ENCODE assay signal across 40 cellular contexts in the genomic region with DNA sequence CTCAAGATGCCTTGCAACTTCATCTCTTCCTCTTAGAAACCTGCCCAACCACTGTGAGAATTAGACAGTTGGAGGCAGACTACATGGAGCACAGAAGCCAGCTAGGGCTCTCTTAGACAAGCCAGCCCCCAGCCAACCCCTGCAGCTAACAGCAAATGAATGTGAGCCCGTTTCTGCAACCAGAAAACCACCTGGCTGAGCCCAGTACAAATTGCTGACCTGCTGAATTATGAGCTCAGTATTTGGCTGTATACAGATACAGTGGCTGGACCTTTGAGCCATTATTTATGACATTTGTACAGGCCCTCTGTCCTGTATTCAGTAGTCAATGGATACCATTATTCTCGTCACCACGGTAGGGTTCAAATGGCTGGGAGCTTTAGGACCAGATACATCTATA.
"Had no signal": no experiment of that assay in that cellular context is flagged by ENCODE, and none has a peak within 500 bp of the region (broad histone marks: within the 10 kb centered on the region; RNA-seq: fewer than 3 reads in every experiment).

No MANE protein-coding gene starts in this region.

- H3K9me3 Mint-ChIP-seq: activated naive CD4-positive, alpha-beta T cell treated with anti-CD3 and anti-CD28 coated beads for 36 hours; activated naive CD4-positive, alpha-beta T cell treated with anti-CD3 and anti-CD28 coated beads, Interleukin-2, amount 10 ng/mL, durations not matched to agents 7 days and 5 days; activated naive CD4-positive, alpha-beta T cell treated with anti-CD3 and anti-CD28 coated beads, Interleukin-2, amount 50 U/mL, for 72 hours; activated naive CD8-positive, alpha-beta T cell treated with anti-CD3 and anti-CD28 coated beads, Interleukin-2, amount 10 ng/mL, durations not matched to agents 7 days and 5 days; activated naive CD8-positive, alpha-beta T cell treated with anti-CD3 and anti-CD28 coated beads, Interleukin-2, amount 50 U/mL, for 24 hours; activated T-cell treated with anti-CD3 and anti-CD28 coated beads, Interleukin-2, amount 50 U/mL, for 4 hours; activated T-helper 1 cell treated with anti-CD3 and anti-CD28 coated beads, Interleukin-12 subunit alpha, Interleukin-12 subunit beta, Interleukin-2, Interleukin-4 antibody, amounts not matched to agents 30 ng/mL and 10 ng/mL and 1 ng/mL, durations not matched to agents 14 hours and 24 hours and 36 hours; activated T-helper 17 cell treated with anti-CD3 and anti-CD28 coated beads, Interleukin-2, amount 50 U/mL, for 72 hours; activated T-helper 2 cell treated with anti-CD3 and anti-CD28 coated beads, Interferon-gamma antibody, Interleukin-2, Interleukin-4, amounts not matched to agents 10 μg/mL and 5 μg/mL and 100 μg/mL, durations not matched to agents 14 hours and 24 hours and 36 hours; brain had no signal

- H3K4me3 ChIP-seq: adrenal gland, ascending aorta, body of pancreas, breast epithelium, cardiac muscle cell had no signal

- H3K9me3 ChIP-seq: adrenal gland had no signal

- ATAC-seq: activated naive CD4-positive, alpha-beta T cell treated with anti-CD3 and anti-CD28 coated beads, Interleukin-2, amount 50 U/mL, for 72 hours; activated naive CD8-positive, alpha-beta T cell treated with anti-CD3 and anti-CD28 coated beads, Interleukin-2, amount 50 U/mL, for 24 hours; activated T-cell treated with anti-CD3 and anti-CD28 coated beads, Interleukin-2, amount 50 U/mL, for 4 hours; activated T-cell treated with anti-CD3 and anti-CD28 coated beads, Interleukin-2, amount 50 U/mL, for 72 hours; activated T-helper 17 cell treated with anti-CD3 and anti-CD28 coated beads, Interleukin-2, amount 50 U/mL, for 72 hours; body of pancreas had no signal

- DNase-seq: activated effector memory CD4-positive, alpha-beta T cell treated with anti-CD3 and anti-CD28 coated beads, Interleukin-2, amount 50 U/mL, for 16 hours; activated effector memory CD4-positive, alpha-beta T cell treated with Interleukin-2 at 50 U/mL for 16 hours; activated gamma-delta T cell; activated gamma-delta T cell treated with Interleukin-2 at 50 U/mL for 16 hours; activated naive CD4-positive, alpha-beta T cell; activated naive CD4-positive, alpha-beta T cell treated with anti-CD3 and anti-CD28 coated beads for 36 hours; activated naive CD4-positive, alpha-beta T cell treated with anti-CD3 and anti-CD28 coated beads, Interleukin-2, amount 10 ng/mL, durations not matched to agents 7 days and 5 days; activated naive CD4-positive, alpha-beta T cell treated with anti-CD3 and anti-CD28 coated beads, Interleukin-2, amount 50 U/mL, for 16 hours; activated naive CD4-positive, alpha-beta T cell treated with Interleukin-2 at 50 U/mL for 16 hours; activated naive CD8-positive, alpha-beta T cell treated with anti-CD3 and anti-CD28 coated beads for 36 hours; activated naive CD8-positive, alpha-beta T cell treated with anti-CD3 and anti-CD28 coated beads, Interleukin-2, amount 10 ng/mL, durations not matched to agents 7 days and 5 days; activated naive CD8-positive, alpha-beta T cell treated with anti-CD3 and anti-CD28 coated beads, Interleukin-2, amount 50 U/mL, for 24 hours; activated T-cell treated with anti-CD3 and anti-CD28 coated beads, Interleukin-2, amount 50 U/mL, for 1 hour; activated T-cell treated with anti-CD3 and anti-CD28 coated beads, Interleukin-2, amount 50 U/mL, for 24 hours; activated T-cell treated with anti-CD3 and anti-CD28 coated beads, Interleukin-2, amount 50 U/mL, for 4 hours; activated T-cell treated with anti-CD3 and anti-CD28 coated beads, Interleukin-2, amount 50 U/mL, for 48 hours; activated T-cell treated with anti-CD3 and anti-CD28 coated beads, Interleukin-2, amount 50 U/mL, for 72 hours; adrenal gland; amniotic stem cell; amygdala; anterior cingulate cortex; aorta; body of pancreas; brain microvascular endothelial cell; caudate nucleus; central memory CD4-positive, alpha-beta T cell; cerebellar nuclear complex had no signal

- H3K4me1 Mint-ChIP-seq: activated naive CD4-positive, alpha-beta T cell treated with anti-CD3 and anti-CD28 coated beads, Interleukin-2, amount 10 ng/mL, durations not matched to agents 7 days and 5 days; activated naive CD4-positive, alpha-beta T cell treated with anti-CD3 and anti-CD28 coated beads, Interleukin-2, amount 50 U/mL, for 24 hours; activated naive CD8-positive, alpha-beta T cell treated with anti-CD3 and anti-CD28 coated beads for 36 hours; activated naive CD8-positive, alpha-beta T cell treated with anti-CD3 and anti-CD28 coated beads, Interleukin-2, amount 10 ng/mL, durations not matched to agents 7 days and 5 days; activated naive CD8-positive, alpha-beta T cell treated with anti-CD3 and anti-CD28 coated beads, Interleukin-2, amount 50 U/mL, for 24 hours; activated T-helper 17 cell treated with anti-CD3 and anti-CD28 coated beads, Interleukin-2, amount 50 U/mL, for 72 hours; brain; central memory CD8-positive, alpha-beta T cell had no signal

- H3K4me1 ChIP-seq: adrenal gland, ascending aorta, body of pancreas, breast epithelium had no signal

- FAIRE-seq: astrocyte, bronchial epithelial cell had no signal

- H3K4me3 Mint-ChIP-seq: activated naive CD4-positive, alpha-beta T cell treated with anti-CD3 and anti-CD28 coated beads for 36 hours; activated naive CD4-positive, alpha-beta T cell treated with anti-CD3 and anti-CD28 coated beads, Interleukin-2, amount 10 ng/mL, durations not matched to agents 7 days and 5 days; activated naive CD4-positive, alpha-beta T cell treated with anti-CD3 and anti-CD28 coated beads, Interleukin-2, amount 50 U/mL, for 24 hours; activated naive CD8-positive, alpha-beta T cell; activated naive CD8-positive, alpha-beta T cell treated with anti-CD3 and anti-CD28 coated beads for 36 hours; activated naive CD8-positive, alpha-beta T cell treated with anti-CD3 and anti-CD28 coated beads, Interleukin-2, amount 10 ng/mL, durations not matched to agents 7 days and 5 days; activated naive CD8-positive, alpha-beta T cell treated with anti-CD3 and anti-CD28 coated beads, Interleukin-2, amount 50 U/mL, for 24 hours; activated T-cell treated with anti-CD3 and anti-CD28 coated beads, Interleukin-2, amount 50 U/mL, for 24 hours; activated T-cell treated with anti-CD3 and anti-CD28 coated beads, Interleukin-2, amount 50 U/mL, for 4 hours; activated T-cell treated with anti-CD3 and anti-CD28 coated beads, Interleukin-2, amount 50 U/mL, for 72 hours; activated T-helper 1 cell treated with anti-CD3 and anti-CD28 coated beads, Interleukin-12 subunit alpha, Interleukin-12 subunit beta, Interleukin-2, Interleukin-4 antibody, amounts not matched to agents 30 ng/mL and 10 ng/mL and 1 ng/mL, durations not matched to agents 14 hours and 24 hours and 36 hours; activated T-helper 17 cell treated with anti-CD3 and anti-CD28 coated beads, Interleukin-2, amount 50 U/mL, for 72 hours; brain; central memory CD8-positive, alpha-beta T cell had no signal

- H3K36me3 Mint-ChIP-seq: activated naive CD4-positive, alpha-beta T cell treated with anti-CD3 and anti-CD28 coated beads, Interleukin-2, amount 10 ng/mL, durations not matched to agents 7 days and 5 days; activated naive CD4-positive, alpha-beta T cell treated with anti-CD3 and anti-CD28 coated beads, Interleukin-2, amount 50 U/mL, for 24 hours; activated naive CD4-positive, alpha-beta T cell treated with anti-CD3 and anti-CD28 coated beads, Interleukin-2, amount 50 U/mL, for 72 hours; activated naive CD8-positive, alpha-beta T cell; activated naive CD8-positive, alpha-beta T cell treated with anti-CD3 and anti-CD28 coated beads for 36 hours; activated naive CD8-positive, alpha-beta T cell treated with anti-CD3 and anti-CD28 coated beads, Interleukin-2, amount 10 ng/mL, durations not matched to agents 7 days and 5 days; brain had no signal

- H3K36me3 ChIP-seq: adrenal gland, ascending aorta, brain microvascular endothelial cell, breast epithelium, cardiac muscle cell had no signal

- H3K27ac ChIP-seq: adrenal gland, ascending aorta, body of pancreas, brain microvascular endothelial cell, breast epithelium, cardiac muscle cell had no signal

- H3K27ac Mint-ChIP-seq: activated naive CD4-positive, alpha-beta T cell treated with anti-CD3 and anti-CD28 coated beads for 36 hours; activated naive CD4-positive, alpha-beta T cell treated with anti-CD3 and anti-CD28 coated beads, Interleukin-2, amount 10 ng/mL, durations not matched to agents 7 days and 5 days; activated naive CD4-positive, alpha-beta T cell treated with anti-CD3 and anti-CD28 coated beads, Interleukin-2, amount 50 U/mL, for 24 hours; activated naive CD4-positive, alpha-beta T cell treated with anti-CD3 and anti-CD28 coated beads, Interleukin-2, amount 50 U/mL, for 72 hours; activated naive CD8-positive, alpha-beta T cell; activated naive CD8-positive, alpha-beta T cell treated with anti-CD3 and anti-CD28 coated beads for 36 hours; activated naive CD8-positive, alpha-beta T cell treated with anti-CD3 and anti-CD28 coated beads, Interleukin-2, amount 10 ng/mL, durations not matched to agents 7 days and 5 days; activated naive CD8-positive, alpha-beta T cell treated with anti-CD3 and anti-CD28 coated beads, Interleukin-2, amount 50 U/mL, for 24 hours; activated T-cell treated with anti-CD3 and anti-CD28 coated beads, Interleukin-2, amount 50 U/mL, for 24 hours; activated T-cell treated with anti-CD3 and anti-CD28 coated beads, Interleukin-2, amount 50 U/mL, for 72 hours; activated T-helper 1 cell treated with anti-CD3 and anti-CD28 coated beads, Interleukin-12 subunit alpha, Interleukin-12 subunit beta, Interleukin-2, Interleukin-4 antibody, amounts not matched to agents 30 ng/mL and 10 ng/mL and 1 ng/mL, durations not matched to agents 14 hours and 24 hours and 36 hours; activated T-helper 17 cell treated with anti-CD3 and anti-CD28 coated beads, Interleukin-2, amount 50 U/mL, for 72 hours; activated T-helper 2 cell treated with anti-CD3 and anti-CD28 coated beads, Interferon-gamma antibody, Interleukin-2, Interleukin-4, amounts not matched to agents 10 μg/mL and 5 μg/mL and 100 μg/mL, durations not matched to agents 14 hours and 24 hours and 36 hours; brain had no signal

- H3K27me3 ChIP-seq: adrenal gland, ascending aorta, body of pancreas, brain microvascular endothelial cell, breast epithelium, cardiac muscle cell had no signal

- H3K27me3 Mint-ChIP-seq: activated naive CD4-positive, alpha-beta T cell treated with anti-CD3 and anti-CD28 coated beads, Interleukin-2, amount 10 ng/mL, durations not matched to agents 7 days and 5 days; activated naive CD8-positive, alpha-beta T cell; activated naive CD8-positive, alpha-beta T cell treated with anti-CD3 and anti-CD28 coated beads for 36 hours; activated T-cell treated with anti-CD3 and anti-CD28 coated beads, Interleukin-2, amount 50 U/mL, for 24 hours had no signal
